ENCODE assay signal across 8 cellular contexts in the genomic region with DNA sequence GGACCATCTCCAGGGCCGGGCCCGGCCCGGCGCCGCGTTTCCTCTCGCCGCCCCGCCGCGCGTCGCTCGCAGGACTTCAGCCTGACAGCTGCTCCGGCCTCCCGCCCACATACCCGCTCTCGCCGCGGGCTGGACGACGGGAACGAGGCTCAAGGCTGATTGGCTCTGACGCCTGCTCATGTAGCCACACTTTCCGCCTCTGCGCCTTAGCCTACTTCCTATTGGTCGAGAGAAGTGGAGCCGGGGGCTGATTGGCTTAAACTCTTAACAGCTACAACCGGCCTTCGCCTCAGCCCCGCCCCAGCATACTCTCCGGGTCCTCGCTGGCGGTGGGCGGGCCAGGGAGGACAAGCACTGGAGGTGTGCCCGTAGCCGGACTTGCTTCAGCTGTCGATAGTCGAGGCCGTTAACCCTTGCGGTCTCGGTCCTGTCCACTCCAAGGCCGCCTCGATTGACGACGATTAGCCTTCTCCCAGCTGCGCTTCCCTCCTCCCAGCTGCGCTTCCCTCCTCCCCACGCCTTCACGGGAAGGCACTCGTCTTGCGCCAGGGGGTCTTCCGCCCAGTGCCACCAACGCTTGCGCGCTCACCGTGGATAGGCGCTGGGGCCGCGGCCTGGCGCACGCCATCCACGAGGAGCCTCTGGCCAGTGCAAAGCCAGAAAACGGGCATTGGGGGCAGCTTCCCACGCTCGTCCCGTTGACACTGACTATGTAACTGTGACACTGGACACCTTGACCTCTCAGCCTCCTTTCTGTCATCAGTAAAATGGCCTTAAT. TPM values are rescaled to one million over a fixed set of nuclear protein-coding genes. Genes with fewer than 3 reads are reported as not detected.
DNase-seq lines count a peak whose midpoint lies in the region; ATAC-seq and TF ChIP-seq lines count a peak whose summit lies in the region.

A gene (minus strand): TSS at position 86 of the 778 bp plus-strand sequence. CDS start 79 bp downstream, at position 7.

- peak; percentile 97 for DNase-seq in GM06990 (ENCODE audit: extremely low read depth, insufficient read length)
- peak; percentile 98 for DNase-seq in NCI-H1092 (lab: John Stamatoyannopoulos, UW)
- peak; percentile 87 to 98 for DNase-seq in activated naive CD4-positive, alpha-beta T cell treated with anti-CD3 and anti-CD28 coated beads, Interleukin-2, amount 50 U/mL, for 72 hours (ENCODE audit: low spot score in 2 of 2)
- peak; percentile 98 for DNase-seq in glomerular endothelial cell (ENCODE audit: extremely low read depth, low read depth, low spot score)
- peak; percentile 99 for DNase-seq in occipital lobe (lab: John Stamatoyannopoulos, UW)

- peak within 1 kb of the TSS; percentile 97 for H3K4me3 ChIP-seq in GM06990 (replicated peaks; ENCODE audit: low read depth, low read length)

- peak within 1 kb of the TSS; percentile 88 to 97 for H3K27ac Mint-ChIP-seq in activated naive CD4-positive, alpha-beta T cell treated with anti-CD3 and anti-CD28 coated beads, Interleukin-2, amount 50 U/mL, for 72 hours

- H3K36me3 Mint-ChIP-seq in activated naive CD4-positive, alpha-beta T cell treated with anti-CD3 and anti-CD28 coated beads, Interleukin-2, amount 50 U/mL, for 72 hours: peaks cover 30 to 33% of the 10 kb centered on the region in 2 donors

- H3K27me3 ChIP-seq in GM06990 (replicated peaks; ENCODE audit: control insufficient read depth, insufficient read depth, low read length): no peaks in the 10 kb centered on the region

- no peak for TF ChIP-seq CTCF in GM06990 (IDR thresholded peaks at IDR 0.05; ENCODE audit: insufficient read depth, low read length, poor library complexity, severe bottlenecking)

- ATAC-seq in HG02588 (IDR thresholded peaks at IDR 0.05; ENCODE audit: unreplicated experiment) (peak; percentile 91), SK-N-SH treated with all-trans-retinoic acid at 6 μM for 48 hours (peak; percentile 94)
- ATAC-seq in activated naive CD4-positive, alpha-beta T cell treated with anti-CD3 and anti-CD28 coated beads, Interleukin-2, amount 50 U/mL, for 72 hours: peak; percentile 91 to 93

- peak within 1 kb of the TSS; percentile 88 for H3K27ac ChIP-seq in temporal lobe (ENCODE audit: low read depth, low read length)

- H3K36me3 ChIP-seq in GM06990 (ENCODE audit: control insufficient read depth, insufficient read depth, low read length): peaks cover 1% of the 10 kb centered on the region; the same call in 1 of the 2 replicates

- no peaks in the 10 kb centered on the region for H3K9me3 Mint-ChIP-seq in activated naive CD4-positive, alpha-beta T cell treated with anti-CD3 and anti-CD28 coated beads, Interleukin-2, amount 50 U/mL, for 72 hours

TF ChIP-seq in SK-N-SH treated with all-trans-retinoic acid at 6 μM for 48 hours, 23 proteins besides CTCF, POLR2A, EP300 and RAD21:
- no peak for TF ChIP-seq ZNF70 (CRISPR knock-in tag; IDR thresholded peaks at IDR 0.05)
- TF ChIP-seq TCF4 (CRISPR knock-in tag; IDR thresholded peaks at IDR 0.05; ENCODE audit: borderline replicate concordance): no peak
- no peak for TF ChIP-seq SNAI2 (CRISPR knock-in tag; IDR thresholded peaks at IDR 0.05)
- no peak for TF ChIP-seq RARB (CRISPR knock-in tag; IDR thresholded peaks at IDR 0.05)
- TF ChIP-seq TOX (CRISPR knock-in tag; IDR thresholded peaks at IDR 0.05; ENCODE audit: borderline replicate concordance): no peak
- no peak for TF ChIP-seq BACH2 (CRISPR knock-in tag; IDR thresholded peaks at IDR 0.05; ENCODE audit: borderline replicate concordance)
- TF ChIP-seq ISL1 (CRISPR knock-in tag; IDR thresholded peaks at IDR 0.05): no peak
- TF ChIP-seq CSDC2 (CRISPR knock-in tag; IDR thresholded peaks at IDR 0.05): no peak
- TF ChIP-seq ZFP30 (CRISPR knock-in tag; IDR thresholded peaks at IDR 0.05): no peak
- TF ChIP-seq ZFP3 (CRISPR knock-in tag; IDR thresholded peaks at IDR 0.05): no peak
- TF ChIP-seq, protein P1, sequence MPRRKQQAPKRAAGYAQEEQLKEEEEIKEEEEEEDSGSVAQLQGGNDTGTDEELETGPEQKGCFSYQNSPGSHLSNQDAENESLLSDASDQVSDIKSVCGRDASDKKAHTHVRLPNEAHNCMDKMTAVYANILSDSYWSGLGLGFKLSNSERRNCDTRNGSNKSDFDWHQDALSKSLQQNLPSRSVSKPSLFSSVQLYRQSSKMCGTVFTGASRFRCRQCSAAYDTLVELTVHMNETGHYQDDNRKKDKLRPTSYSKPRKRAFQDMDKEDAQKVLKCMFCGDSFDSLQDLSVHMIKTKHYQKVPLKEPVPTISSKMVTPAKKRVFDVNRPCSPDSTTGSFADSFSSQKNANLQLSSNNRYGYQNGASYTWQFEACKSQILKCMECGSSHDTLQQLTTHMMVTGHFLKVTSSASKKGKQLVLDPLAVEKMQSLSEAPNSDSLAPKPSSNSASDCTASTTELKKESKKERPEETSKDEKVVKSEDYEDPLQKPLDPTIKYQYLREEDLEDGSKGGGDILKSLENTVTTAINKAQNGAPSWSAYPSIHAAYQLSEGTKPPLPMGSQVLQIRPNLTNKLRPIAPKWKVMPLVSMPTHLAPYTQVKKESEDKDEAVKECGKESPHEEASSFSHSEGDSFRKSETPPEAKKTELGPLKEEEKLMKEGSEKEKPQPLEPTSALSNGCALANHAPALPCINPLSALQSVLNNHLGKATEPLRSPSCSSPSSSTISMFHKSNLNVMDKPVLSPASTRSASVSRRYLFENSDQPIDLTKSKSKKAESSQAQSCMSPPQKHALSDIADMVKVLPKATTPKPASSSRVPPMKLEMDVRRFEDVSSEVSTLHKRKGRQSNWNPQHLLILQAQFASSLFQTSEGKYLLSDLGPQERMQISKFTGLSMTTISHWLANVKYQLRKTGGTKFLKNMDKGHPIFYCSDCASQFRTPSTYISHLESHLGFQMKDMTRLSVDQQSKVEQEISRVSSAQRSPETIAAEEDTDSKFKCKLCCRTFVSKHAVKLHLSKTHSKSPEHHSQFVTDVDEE (CRISPR knock-in tag; IDR thresholded peaks at IDR 0.05): no peak
- no peak for TF ChIP-seq ZNF8 (CRISPR knock-in tag; IDR thresholded peaks at IDR 0.05)
- no peak for TF ChIP-seq ARNTL (CRISPR knock-in tag; IDR thresholded peaks at IDR 0.05; ENCODE audit: borderline replicate concordance, low read depth)
- no peak for TF ChIP-seq PPARA (CRISPR knock-in tag; IDR thresholded peaks at IDR 0.05; ENCODE audit: borderline replicate concordance)
- TF ChIP-seq GLIS3 (CRISPR knock-in tag; IDR thresholded peaks at IDR 0.05): no peak
TF ChIP-seq in SK-N-SH treated with all-trans-retinoic acid at 6 μM for 48 hours: peak in this region for 0.

RNA-seq across cellular contexts. Expression of the gene that starts here (rescaled TPM):
- 10 to 100 TPM; 11.5 to 24.7 TPM for total RNA-seq in activated naive CD4-positive, alpha-beta T cell treated with anti-CD3 and anti-CD28 coated beads, Interleukin-2, amount 50 U/mL, for 72 hours
- 12.1 and 17.1 TPM in 2 replicates for total RNA-seq in glomerular endothelial cell
- 5.9 TPM for total RNA-seq in occipital lobe
- 4.4 TPM for total RNA-seq in temporal lobe

Comparison
In these comparisons a context has a peak if more than half of its experiments do, and no peak if none do; other contexts are left out.
1. Peak in every context shown above with its lines: DNase-seq, ATAC-seq, H3K4me3 ChIP-seq and H3K27ac ChIP-seq.